Comparison of ENCODE assay signal across 31 cellular contexts in the genomic region with DNA sequence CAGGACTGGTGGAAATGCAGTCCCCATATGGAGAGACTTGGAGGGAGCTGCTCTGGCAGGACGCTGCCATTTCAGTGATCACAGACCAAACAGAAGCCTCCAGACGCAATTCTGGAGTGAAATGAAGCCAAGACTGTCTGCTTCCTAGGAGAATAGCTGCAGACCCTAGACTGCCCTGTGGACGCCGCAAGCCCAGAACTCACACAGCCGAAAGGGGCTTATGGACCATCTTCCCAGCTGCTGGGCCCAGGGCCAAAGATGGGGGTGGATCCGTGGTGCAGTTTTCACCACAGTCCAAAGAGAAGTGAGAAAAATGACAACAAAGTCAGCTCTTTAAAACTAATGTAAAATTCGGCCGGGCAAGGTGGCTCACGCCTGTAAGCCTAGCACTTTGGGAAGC.
"Had no signal": no experiment of that assay in that cellular context is flagged by ENCODE, and none has a peak within 500 bp of the region (broad histone marks: within the 10 kb centered on the region; RNA-seq: fewer than 3 reads in every experiment).

No MANE protein-coding gene starts in this region.

- DNase-seq: activated effector memory CD4-positive, alpha-beta T cell treated with anti-CD3 and anti-CD28 coated beads, Interleukin-2, amount 50 U/mL, for 16 hours; activated effector memory CD4-positive, alpha-beta T cell treated with Interleukin-2 at 50 U/mL for 16 hours; activated gamma-delta T cell; activated gamma-delta T cell treated with Interleukin-2 at 50 U/mL for 16 hours; activated naive CD4-positive, alpha-beta T cell; activated naive CD4-positive, alpha-beta T cell treated with anti-CD3 and anti-CD28 coated beads for 36 hours; activated naive CD4-positive, alpha-beta T cell treated with anti-CD3 and anti-CD28 coated beads, Interleukin-2, amount 10 ng/mL, durations not matched to agents 7 days and 5 days; activated naive CD4-positive, alpha-beta T cell treated with anti-CD3 and anti-CD28 coated beads, Interleukin-2, amount 50 U/mL, for 16 hours; activated naive CD4-positive, alpha-beta T cell treated with Interleukin-2 at 50 U/mL for 16 hours; activated naive CD8-positive, alpha-beta T cell treated with anti-CD3 and anti-CD28 coated beads for 36 hours; activated naive CD8-positive, alpha-beta T cell treated with anti-CD3 and anti-CD28 coated beads, Interleukin-2, amount 10 ng/mL, durations not matched to agents 7 days and 5 days; activated naive CD8-positive, alpha-beta T cell treated with anti-CD3 and anti-CD28 coated beads, Interleukin-2, amount 50 U/mL, for 24 hours; activated T-cell treated with anti-CD3 and anti-CD28 coated beads, Interleukin-2, amount 50 U/mL, for 24 hours; activated T-cell treated with anti-CD3 and anti-CD28 coated beads, Interleukin-2, amount 50 U/mL, for 4 hours; activated T-cell treated with anti-CD3 and anti-CD28 coated beads, Interleukin-2, amount 50 U/mL, for 48 hours; activated T-cell treated with anti-CD3 and anti-CD28 coated beads, Interleukin-2, amount 50 U/mL, for 72 hours; adrenal gland; amniotic stem cell; amygdala; anterior cingulate cortex; aorta; body of pancreas; brain microvascular endothelial cell; caudate nucleus; central memory CD4-positive, alpha-beta T cell; cerebellar nuclear complex had no signal

- H3K27ac ChIP-seq: adrenal gland, ascending aorta, body of pancreas, brain microvascular endothelial cell, breast epithelium, cardiac muscle cell had no signal

- H3K4me3 ChIP-seq: adrenal gland, ascending aorta, body of pancreas, breast epithelium, cardiac muscle cell had no signal

- H3K4me1 ChIP-seq: adrenal gland, ascending aorta, body of pancreas, breast epithelium had no signal

- H3K36me3 ChIP-seq: adrenal gland, ascending aorta, brain microvascular endothelial cell, breast epithelium, cardiac muscle cell had no signal

- FAIRE-seq: astrocyte, bronchial epithelial cell had no signal

- H3K9me3 ChIP-seq: adrenal gland, ascending aorta, body of pancreas, breast epithelium had no signal

- H3K27me3 ChIP-seq: adrenal gland, ascending aorta, body of pancreas, brain microvascular endothelial cell, breast epithelium, cardiac muscle cell had no signal
